In genomic region chr9:68867066-68867465, GRCh38 we compare ENCODE assay signal across 8 cellular contexts.
"Had no signal": no experiment of that assay in that cellular context is flagged by ENCODE, and none has a peak within 500 bp of the region (broad histone marks: within the 10 kb centered on the region; RNA-seq: fewer than 3 reads in every experiment).

No MANE protein-coding gene starts in this region.

- FAIRE-seq: G401.6, GM12878, GM12891, GM12892, GM18507, GM19239 had no signal

- DNase-seq: GDM1, GF-D8 had no signal

- ATAC-seq: GM12878 had no signal

- H3K4me3 ChIP-seq: GM12878 had no signal
